8 cellular contexts compared by ENCODE assay signal in genomic region chr4:10157478-10158354, GRCh38. TPM values are rescaled to one million over a fixed set of nuclear protein-coding genes. Genes with fewer than 3 reads are reported as not detected.
DNase-seq lines count a peak whose midpoint lies in the region; ATAC-seq and TF ChIP-seq lines count a peak whose summit lies in the region.

No MANE protein-coding gene starts in this region.

- DNase-seq in ACHN (peak; percentile 52), GM13976 (ENCODE audit: low spot score) (peak; percentile 79), NCI-H2029 treated with DMSO at 0.1 percent for 48 hours (lab: John Stamatoyannopoulos, UW) (peak; percentile 44), activated B cell treated with CpG ODN at 0.5 μM for 24 hours (no peak), lung (ENCODE audit: low spot score) (peak; percentile 58)
- peak; percentile 7 for DNase-seq in effector CD8-positive, alpha-beta T cell (lab: John Stamatoyannopoulos, UW)
- peak in 1 of 2 donors; percentile 15 for DNase-seq in stimulated activated effector memory CD8-positive, alpha-beta T cell treated with anti-CD3 and anti-CD28 coated beads, Interleukin-12 subunit alpha, Interleukin-12 subunit beta, amount 100 ng/mL, for 72 hours (ENCODE audit: low spot score in 2 of 2)

- H3K4me3 ChIP-seq in lung: no peak overlapping the region

- CTCF ChIA-PET in activated B cell treated with CpG ODN at 0.5 μM for 24 hours (lab: Charles Lee): interaction anchor here (0.8 to 4.4 kb wide), 9 partner anchors 10 to 398 kb away, joined by 3 to 44 read pairs (median 3); no protein-coding TSS in a partner anchor

- H3K4me1 Mint-ChIP-seq in activated B cell treated with CpG ODN at 0.5 μM for 24 hours: peaks cover 2% of the 10 kb centered on the region
- peaks cover 5% of the 10 kb centered on the region for H3K4me1 Mint-ChIP-seq in stimulated activated effector memory CD8-positive, alpha-beta T cell treated with anti-CD3 and anti-CD28 coated beads, Interleukin-12 subunit alpha, Interleukin-12 subunit beta, amount 100 ng/mL, for 72 hours

- H3K27me3 ChIP-seq in lung (ENCODE audit: control insufficient read depth, insufficient read depth): no peaks in the 10 kb centered on the region

- H3K36me3 Mint-ChIP-seq in activated B cell treated with CpG ODN at 0.5 μM for 24 hours (ENCODE audit: low read depth): no peaks in the 10 kb centered on the region
- H3K36me3 Mint-ChIP-seq in stimulated activated effector memory CD8-positive, alpha-beta T cell treated with anti-CD3 and anti-CD28 coated beads, Interleukin-12 subunit alpha, Interleukin-12 subunit beta, amount 100 ng/mL, for 72 hours: no peaks in the 10 kb centered on the region

- no peaks in the 10 kb centered on the region for H3K4me1 ChIP-seq in lung (ENCODE audit: control insufficient read depth in 2 of 2, insufficient read depth in 2 of 2, low read length in 2 of 2)

- H3K9me3 Mint-ChIP-seq in activated B cell treated with CpG ODN at 0.5 μM for 24 hours: no peaks in the 10 kb centered on the region
- no peaks in the 10 kb centered on the region for H3K9me3 Mint-ChIP-seq in stimulated activated effector memory CD8-positive, alpha-beta T cell treated with anti-CD3 and anti-CD28 coated beads, Interleukin-12 subunit alpha, Interleukin-12 subunit beta, amount 100 ng/mL, for 72 hours

- H3K4me3 Mint-ChIP-seq in activated B cell treated with CpG ODN at 0.5 μM for 24 hours: no peak overlapping the region
- no peak overlapping the region for H3K4me3 Mint-ChIP-seq in stimulated activated effector memory CD8-positive, alpha-beta T cell treated with anti-CD3 and anti-CD28 coated beads, Interleukin-12 subunit alpha, Interleukin-12 subunit beta, amount 100 ng/mL, for 72 hours

- H3K36me3 ChIP-seq in lung (ENCODE audit: control insufficient read depth in 2 of 2, insufficient read depth in 2 of 2, low read length in 2 of 2): no peaks in the 10 kb centered on the region

- TF ChIP-seq CTCF in GM13976 (IDR thresholded peaks at IDR 0.05; ENCODE audit: borderline replicate concordance, control extremely low read depth, extremely low read depth, insufficient read depth, missing control alignments) (peak; percentile 74), activated B cell treated with CpG ODN at 0.5 μM for 24 hours (IDR thresholded peaks at IDR 0.05) (no peak), lung (IDR thresholded peaks at IDR 0.05; ENCODE audit: control extremely low read depth, extremely low read depth) (peak; percentile 57)

- ATAC-seq in HG02852 (IDR thresholded peaks at IDR 0.05; ENCODE audit: unreplicated experiment) (peak; percentile 79), activated B cell treated with CpG ODN at 0.5 μM for 24 hours (ENCODE audit: low read depth) (peak; percentile 79), lung (ENCODE audit: insufficient read depth, low FRiP score) (peak; percentile 87)
- peak; percentile 58 for ATAC-seq in stimulated activated effector memory CD8-positive, alpha-beta T cell treated with anti-CD3 and anti-CD28 coated beads, Interleukin-12 subunit alpha, Interleukin-12 subunit beta, amount 100 ng/mL, for 72 hours

- H3K27ac ChIP-seq in lung (ENCODE audit: low read depth in 1 of 2, low read length in 1 of 2): no peak overlapping the region

- H3K27ac Mint-ChIP-seq in activated B cell treated with CpG ODN at 0.5 μM for 24 hours: no peak overlapping the region
- H3K27ac Mint-ChIP-seq in stimulated activated effector memory CD8-positive, alpha-beta T cell treated with anti-CD3 and anti-CD28 coated beads, Interleukin-12 subunit alpha, Interleukin-12 subunit beta, amount 100 ng/mL, for 72 hours: no peak overlapping the region

- in situ Hi-C loops in ACHN (cut with HindIII; ENCODE audit: low pct_ligation_motif_present, low pct_unique_long_range_greater_than_20kb, low sequenced_read_pairs): loop anchor here (25.0 kb wide), 1 partner anchor 380 kb away; no protein-coding TSS in a partner anchor
- in situ Hi-C loops in GM13976 (cut with MboI; ENCODE audit: low sequenced_read_pairs, unreplicated experiment): loop anchor here (25.0 kb wide), 1 partner anchor 255 kb away; no protein-coding TSS in a partner anchor

- POLR2A ChIA-PET in activated B cell treated with CpG ODN at 0.5 μM for 24 hours (lab: Charles Lee): interaction anchor here (1.7 kb wide), 1 partner anchor 40 kb away, joined by 8 read pairs; the partner anchor contains the start of gene WDR1

- WGBS in lung, 2 donors: 38 to 43% methylated on average over 9 of the region's 9 CpGs

- H3K27me3 Mint-ChIP-seq in activated B cell treated with CpG ODN at 0.5 μM for 24 hours: peaks cover 24% of the 10 kb centered on the region

- H3K9me3 ChIP-seq in lung (ENCODE audit: control insufficient read depth in 2 of 2, insufficient read depth in 1 of 2, low read length in 1 of 2): peaks cover 0 to 2% of the 10 kb centered on the region in 2 donors

- intact Hi-C loops in activated B cell treated with CpG ODN at 0.5 μM for 24 hours (cut with micrococcal nuclease): loop anchor here (1.0 to 5.0 kb wide), 5 partner anchors 245 to 395 kb away; partner anchors contain the start of gene ZNF518B

RNA-seq across cellular contexts. Expression of gene WDR1, which starts 41.1 kb away (rescaled TPM):
- 337 and 348 TPM in 2 replicates for total RNA-seq in activated B cell treated with CpG ODN at 0.5 μM for 24 hours
- total RNA-seq in lung: 100 to 1,000 TPM; 116 to 325 TPM
- polyA plus RNA-seq in lung: 100 to 1,000 TPM in 1 of 2 donors, 10 to 100 TPM in 1; 72.0 to 294 TPM
